Comparison of ENCODE assay signal across 8 cellular contexts in genomic region chr20:54067606-54068174, GRCh38. TPM values are rescaled to one million over a fixed set of nuclear protein-coding genes. Genes with fewer than 3 reads are reported as not detected.
DNase-seq lines count a peak whose midpoint lies in the region; ATAC-seq and TF ChIP-seq lines count a peak whose summit lies in the region.

No MANE protein-coding gene starts in this region.

- H3K9me3 ChIP-seq in upper lobe of right lung (no peaks in the 10 kb centered on the region), aorta (ENCODE audit: control insufficient read depth, low read length) (no peaks in the 10 kb centered on the region)

- H3K36me3 ChIP-seq in upper lobe of right lung (no peaks in the 10 kb centered on the region), aorta (ENCODE audit: control insufficient read depth in 1 of 2, insufficient read depth in 2 of 2, low read length in 1 of 2) (no peaks in the 10 kb centered on the region)

- TF ChIP-seq CTCF in AG10803 (conservative IDR thresholded peaks at IDR 0.05; ENCODE audit: low read length): no peak
- TF ChIP-seq CTCF in epithelial cell of proximal tubule (conservative IDR thresholded peaks at IDR 0.05; ENCODE audit: low read depth, low read length): no peak
- no peak for TF ChIP-seq CTCF in upper lobe of right lung (IDR thresholded peaks at IDR 0.05)

- WGBS in aorta, 2 donors: 28 to 41% methylated on average over 8 of the region's 8 CpGs

- H3K4me3 ChIP-seq in AG10803 (ENCODE audit: low read length) (no peak overlapping the region), epithelial cell of proximal tubule (ENCODE audit: low read depth, low read length) (no peak overlapping the region), upper lobe of right lung (no peak overlapping the region), aorta (ENCODE audit: low read length in 2 of 2) (no peak overlapping the region)

- H3K4me1 ChIP-seq in upper lobe of right lung (peaks cover 4% of the 10 kb centered on the region), aorta (ENCODE audit: control insufficient read depth in 1 of 2, insufficient read depth in 2 of 2, low read length in 2 of 2) (no peaks in the 10 kb centered on the region)

- DNase-seq in AG10803 (ENCODE audit: low read depth) (peak; percentile 26), epithelial cell of proximal tubule (ENCODE audit: low read depth) (peak; percentile 98), upper lobe of right lung (peak; percentile 81), DMS114 treated with DMSO at 0.1 percent for 48 hours (lab: John Stamatoyannopoulos, UW; ENCODE audit: unreplicated experiment) (no peak), aorta (no peak)

- intact Hi-C loops in upper lobe of right lung (cut with DNase I) (no loop called here), aorta (cut with DNase I) (loop anchor here (10.0 kb wide), 1 partner anchor 123 kb away; no protein-coding TSS in a partner anchor)

- peak overlapping the region; percentile 53 for H3K27ac ChIP-seq in upper lobe of right lung
- no peak overlapping the region for H3K27ac ChIP-seq in aorta (ENCODE audit: low read depth in 1 of 2, low read length in 2 of 2)

- peak; percentile 81; the same call in 1 of the 2 replicates for TF ChIP-seq EP300 in Ishikawa (IDR thresholded peaks at IDR 0.05; ENCODE audit: borderline replicate concordance)

- H3K27me3 ChIP-seq in upper lobe of right lung (no peaks in the 10 kb centered on the region), aorta (ENCODE audit: control insufficient read depth in 1 of 2, insufficient read depth in 2 of 2, low read length in 1 of 2) (no peaks in the 10 kb centered on the region)

- no peak for TF ChIP-seq RAD21 in Ishikawa (IDR thresholded peaks at IDR 0.05; ENCODE audit: low read depth)

- ATAC-seq in GM21723 (IDR thresholded peaks at IDR 0.05; ENCODE audit: unreplicated experiment) (peak; percentile 40), upper lobe of right lung (peak; percentile 94), GM19328 (IDR thresholded peaks at IDR 0.05; ENCODE audit: unreplicated experiment) (no peak), aorta (ENCODE audit: low FRiP score) (no peak)

TF ChIP-seq in Ishikawa, 13 proteins besides CTCF, POLR2A, EP300 and RAD21:
- TF ChIP-seq TCF12 (IDR thresholded peaks at IDR 0.05; ENCODE audit: low read depth) (peak; percentile 83), USF1 (IDR thresholded peaks at IDR 0.05) (no peak), TAF1 (IDR thresholded peaks at IDR 0.05; ENCODE audit: low read depth) (no peak), NFIC (IDR thresholded peaks at IDR 0.05) (peak; percentile 90), TEAD4 (IDR thresholded peaks at IDR 0.05) (peak; percentile 87), FOXM1 (IDR thresholded peaks at IDR 0.05; ENCODE audit: borderline replicate concordance, low read depth) (no peak), EGR1 (IDR thresholded peaks at IDR 0.05) (no peak), REST (IDR thresholded peaks at IDR 0.05; ENCODE audit: low read depth) (no peak), CEBPB (IDR thresholded peaks at IDR 0.05) (peak; percentile 45; the same call in 1 of the 2 replicates), CREB1 (IDR thresholded peaks at IDR 0.05; ENCODE audit: low read depth) (no peak)
- TF ChIP-seq, protein P1, sequence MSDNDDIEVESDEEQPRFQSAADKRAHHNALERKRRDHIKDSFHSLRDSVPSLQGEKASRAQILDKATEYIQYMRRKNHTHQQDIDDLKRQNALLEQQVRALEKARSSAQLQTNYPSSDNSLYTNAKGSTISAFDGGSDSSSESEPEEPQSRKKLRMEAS (IDR thresholded peaks at IDR 0.05): peak; percentile 33; the same call in 1 of the 2 replicates

RNA-seq across cellular contexts. Expression of gene BCAS1, which starts 2.7 kb away (rescaled TPM):
- total RNA-seq in epithelial cell of proximal tubule (under 0.01 and 0.65 TPM in 2 replicates), upper lobe of right lung (0.81 TPM), aorta (1 to 10 TPM; 1.1 to 2.5 TPM)
- 1 to 10 TPM in 1 of 2 donors, under 1 TPM in 1; 0.51 to 8.9 TPM for polyA plus RNA-seq in aorta

Comparison
In these comparisons a context has a peak if more than half of its experiments do, and no peak if none do; other contexts are left out.
1. DNase-seq: peak in AG10803 (single experiment), epithelial cell of proximal tubule (single experiment) and upper lobe of right lung (single experiment); none in DMS114 treated with DMSO at 0.1 percent for 48 hours (single experiment) and aorta (0 of 2).
2. ATAC-seq: peak in GM21723 (single experiment) and upper lobe of right lung (single experiment); none in GM19328 (single experiment) and aorta (single experiment).